In genomic region chrX:13857804-13858203, GRCh38 we compare ENCODE assay signal across 18 cellular contexts. TPM values are rescaled to one million over a fixed set of nuclear protein-coding genes. Genes with fewer than 3 reads are reported as not detected.
DNase-seq lines count a peak whose midpoint lies in the region; ATAC-seq, FAIRE-seq and TF ChIP-seq lines count a peak whose summit lies in the region.
"Had no signal": no experiment of that assay in that cellular context is flagged by ENCODE, and none has a peak within 500 bp of the region (broad histone marks: within the 10 kb centered on the region; RNA-seq: fewer than 3 reads in every experiment).

No MANE protein-coding gene starts in this region.

- H3K14ac ChIP-seq in H1 (ENCODE audit: insufficient read length), result no peak overlapping the region

- no peak overlapping the region for H3K18ac ChIP-seq in H1 (ENCODE audit: extremely low read depth, low read length)

- no peaks in the 10 kb centered on the region for H3K9me3 ChIP-seq in astrocyte (ENCODE audit: insufficient read depth, low read depth, low read length)
- no peaks in the 10 kb centered on the region for H3K9me3 ChIP-seq in H1 (ENCODE audit: insufficient read depth in 2 of 2, low read depth in 1 of 2, low read length in 1 of 2)
- H3K9me3 ChIP-seq in naive thymus-derived CD4-positive, alpha-beta T cell (ENCODE audit: control insufficient read depth in 2 of 3, low read length in 3 of 3), result no peaks in the 10 kb centered on the region
- H3K9me3 ChIP-seq: BE2C had no signal

- no peak overlapping the region for H4K8ac ChIP-seq in H1 (ENCODE audit: extremely low read depth, insufficient read depth, low read length)

- DNase-seq in GM18507 (ENCODE audit: extremely low spot score, insufficient read length, low read depth), result no peak
- no peak for DNase-seq in astrocyte (ENCODE audit: low read depth)
- DNase-seq in H1 (ENCODE audit: low read depth in 1 of 2, low spot score in 2 of 2), result no peak
- no peak for DNase-seq in NCI-H187 (lab: John Stamatoyannopoulos, UW)
- DNase-seq in naive thymus-derived CD4-positive, alpha-beta T cell, result no peak
- DNase-seq: BE2C; C1 segment of cervical spinal cord; CD4-positive, CD25-positive, alpha-beta regulatory T cell; CD8-positive, alpha-beta memory T cell; COR-L47; HCEC 1CT had no signal

- H3K4me2 ChIP-seq in astrocyte (ENCODE audit: low read length), result no peak overlapping the region
- no peak overlapping the region for H3K4me2 ChIP-seq in H1 (ENCODE audit: insufficient read depth in 1 of 2, low read depth in 2 of 2, low read length in 2 of 2)

- H3K4me1 ChIP-seq in astrocyte (ENCODE audit: insufficient read depth, low read length) (no peaks in the 10 kb centered on the region), H1 (replicated peaks in 1 of 4; ENCODE audit: control insufficient read depth in 3 of 4, insufficient read depth in 4 of 4, low read length in 3 of 4) (peaks cover 0 to 6% (median 0%) of the 10 kb centered on the region in 4 experiments; a peak in 2 of 7 replicates)
- no peaks in the 10 kb centered on the region for H3K4me1 ChIP-seq in naive thymus-derived CD4-positive, alpha-beta T cell (ENCODE audit: control insufficient read depth in 2 of 2, insufficient read depth in 2 of 2, low read length in 2 of 2)
- H3K4me1 ChIP-seq: BE2C had no signal

- H3K27ac ChIP-seq in astrocyte (ENCODE audit: low read depth, low read length) (no peak overlapping the region), H1 (ENCODE audit: low read depth, low read length) (no peak overlapping the region), temporal lobe (ENCODE audit: low read depth, low read length) (peak overlapping the region; percentile 13)
- H3K27ac ChIP-seq in naive thymus-derived CD4-positive, alpha-beta T cell (ENCODE audit: low read depth, low read length), result no peak overlapping the region

- no peak overlapping the region for H3K4me3 Mint-ChIP-seq in astrocyte (ENCODE audit: unreplicated experiment)
- H3K4me3 Mint-ChIP-seq in naive thymus-derived CD4-positive, alpha-beta T cell, result no peak overlapping the region
- H3K4me3 Mint-ChIP-seq: CD4-positive, CD25-positive, alpha-beta regulatory T cell; CD8-positive, alpha-beta memory T cell had no signal

- no peak for TF ChIP-seq EP300 in H1 (IDR thresholded peaks at IDR 0.05; ENCODE audit: borderline replicate concordance in 1 of 2, low read depth in 2 of 2, low read length in 2 of 2)

- no peaks in the 10 kb centered on the region for H4K20me1 ChIP-seq in astrocyte (ENCODE audit: insufficient read depth, low read length)
- H4K20me1 ChIP-seq in H1 (replicated peaks in 1 of 2; ENCODE audit: control insufficient read depth in 1 of 2, insufficient read depth in 2 of 2, low read length in 2 of 2), result no peaks in the 10 kb centered on the region

- H3K36me3 ChIP-seq in astrocyte (ENCODE audit: insufficient read depth, low read length), result no peaks in the 10 kb centered on the region
- H3K36me3 ChIP-seq in H1 (ENCODE audit: control insufficient read depth in 2 of 4, insufficient read depth in 4 of 4, low read length in 3 of 4), result no peaks in the 10 kb centered on the region
- no peaks in the 10 kb centered on the region for H3K36me3 ChIP-seq in naive thymus-derived CD4-positive, alpha-beta T cell (ENCODE audit: control insufficient read depth in 2 of 3, insufficient read depth in 3 of 3, low read length in 3 of 3)
- H3K36me3 ChIP-seq: BE2C had no signal

- TF ChIP-seq POLR2A in H1 (IDR thresholded peaks at IDR 0.05; ENCODE audit: control extremely low read depth in 1 of 2, low read depth in 2 of 2, low read length in 2 of 2), result no peak

- peak; percentile 9 for FAIRE-seq in GM18507 (lab: Jason Lieb, UNC)
- FAIRE-seq in astrocyte (lab: Jason Lieb, UNC), result peak; percentile 97
- peak; percentile 66 for FAIRE-seq in H1 (lab: Jason Lieb, UNC)
- FAIRE-seq: G401.6, GM12891, H54 had no signal

- no peak overlapping the region for H3K27ac Mint-ChIP-seq in astrocyte (ENCODE audit: unreplicated experiment)
- no peak overlapping the region for H3K27ac Mint-ChIP-seq in naive thymus-derived CD4-positive, alpha-beta T cell
- H3K27ac Mint-ChIP-seq: CD4-positive, CD25-positive, alpha-beta regulatory T cell had no signal

- no peaks in the 10 kb centered on the region for H3K27me3 ChIP-seq in astrocyte (ENCODE audit: insufficient read depth, low read length)
- H3K27me3 ChIP-seq in H1 (replicated peaks in 1 of 4; ENCODE audit: control insufficient read depth in 3 of 4, extremely low read depth in 1 of 4, insufficient read depth in 3 of 4, low read length in 3 of 4), result no peaks in the 10 kb centered on the region
- H3K27me3 ChIP-seq in naive thymus-derived CD4-positive, alpha-beta T cell (ENCODE audit: control insufficient read depth in 2 of 2, insufficient read depth in 2 of 2, low read length in 2 of 2), result no peaks in the 10 kb centered on the region
- H3K27me3 ChIP-seq: BE2C had no signal

- no peak for ATAC-seq in GM21367 (IDR thresholded peaks at IDR 0.05; ENCODE audit: unreplicated experiment)
- no peak for ATAC-seq in naive thymus-derived CD4-positive, alpha-beta T cell

- no peak overlapping the region for H2BK120ac ChIP-seq in H1 (replicated peaks; ENCODE audit: low read depth, low read length)

- H3K9ac ChIP-seq in astrocyte (ENCODE audit: low read length) (no peak overlapping the region), H1 (replicated peaks in 1 of 4; ENCODE audit: extremely low read depth in 1 of 4, low read depth in 3 of 4, low read length in 3 of 4) (no peak overlapping the region)

- TF ChIP-seq CTCF in astrocyte (IDR thresholded peaks at IDR 0.05; ENCODE audit: insufficient read depth, low read depth, low read length) (no peak), H1 (IDR thresholded peaks at IDR 0.05; ENCODE audit: control extremely low read depth in 1 of 3, insufficient read depth in 1 of 3, low read depth in 1 of 3, low read length in 3 of 3) (no peak)

- no peak overlapping the region for H4K5ac ChIP-seq in H1 (ENCODE audit: insufficient read length, low read depth, low read length)

- H3K79me2 ChIP-seq in astrocyte (ENCODE audit: insufficient read depth, low read length) (no peaks in the 10 kb centered on the region), H1 (ENCODE audit: control insufficient read depth in 1 of 2, insufficient read depth in 2 of 2, low read length in 2 of 2) (peaks cover 0 to 28% of the 10 kb centered on the region in 2 experiments; a peak in 2 of 4 replicates)

- WGBS in H1 (ENCODE audit: extremely low coverage in 1 of 2, insufficient coverage in 1 of 2, insufficient read length in 1 of 2, insufficient replicate concordance in 2 of 2, low coverage in 1 of 2, low lambda C conversion rate in 2 of 2, missing lambda C conversion rate in 1 of 2), 2 experiments, result 77% methylated on average over 2 of the region's 2 CpGs; no CpG with 5 or more reads in 1 of the 2 experiments

- POLR2A ChIA-PET in H1 (lab: Charles Lee; ENCODE audit: partially characterized antibody), result no interaction called here
- POLR2A ChIA-PET in naive thymus-derived CD4-positive, alpha-beta T cell (lab: Charles Lee), result no interaction called here

- H2BK12ac ChIP-seq in H1 (ENCODE audit: low read depth, low read length), result no peak overlapping the region

- no peak overlapping the region for H4K91ac ChIP-seq in H1 (replicated peaks; ENCODE audit: insufficient read length, low read length)

- H3K4me3 ChIP-seq in astrocyte (ENCODE audit: insufficient read depth, low read depth, low read length) (no peak overlapping the region), H1 (ENCODE audit: extremely low read depth in 1 of 4, insufficient read depth in 2 of 4, low read depth in 3 of 4, low read length in 4 of 4) (no peak overlapping the region)
- no peak overlapping the region for H3K4me3 ChIP-seq in naive thymus-derived CD4-positive, alpha-beta T cell (ENCODE audit: low read length)

- H2BK20ac ChIP-seq in H1 (ENCODE audit: low read length), result no peak overlapping the region

- no peak overlapping the region for H3K23ac ChIP-seq in H1 (ENCODE audit: insufficient read length)

- no peaks in the 10 kb centered on the region for H3K9me3 Mint-ChIP-seq in astrocyte (ENCODE audit: unreplicated experiment)
- H3K9me3 Mint-ChIP-seq in naive thymus-derived CD4-positive, alpha-beta T cell, result peaks cover 0 to 2% (median 0%) of the 10 kb centered on the region in 11 donors

- no peaks in the 10 kb centered on the region for H3K36me3 Mint-ChIP-seq in astrocyte (ENCODE audit: low read depth, unreplicated experiment)
- H3K36me3 Mint-ChIP-seq in naive thymus-derived CD4-positive, alpha-beta T cell, result no peaks in the 10 kb centered on the region
- H3K36me3 Mint-ChIP-seq: CD4-positive, CD25-positive, alpha-beta regulatory T cell; CD8-positive, alpha-beta memory T cell had no signal

- H2AFZ ChIP-seq in astrocyte (ENCODE audit: low read depth, low read length) (no peak overlapping the region), H1 (ENCODE audit: low read length) (no peak overlapping the region)

- no peak overlapping the region for H3K4ac ChIP-seq in H1 (replicated peaks; ENCODE audit: insufficient read length, low read depth, low read length)

- intact Hi-C loops in naive thymus-derived CD4-positive, alpha-beta T cell (cut with micrococcal nuclease), result no loop called here

- no peak for TF ChIP-seq RAD21 in H1 (IDR thresholded peaks at IDR 0.05 in 1 of 2, conservative IDR thresholded peaks at IDR 0.05 in 1 of 2; ENCODE audit: low read depth in 2 of 2, low read length in 2 of 2)

- no peaks in the 10 kb centered on the region for H3K23me2 ChIP-seq in H1 (ENCODE audit: low read depth, low read length)

- H3K4me1 Mint-ChIP-seq in astrocyte (ENCODE audit: low read depth, unreplicated experiment), result peaks cover 5% of the 10 kb centered on the region
- peaks cover 0 to 3% (median 0%) of the 10 kb centered on the region in 7 donors for H3K4me1 Mint-ChIP-seq in naive thymus-derived CD4-positive, alpha-beta T cell
- H3K4me1 Mint-ChIP-seq: CD4-positive, CD25-positive, alpha-beta regulatory T cell; CD8-positive, alpha-beta memory T cell had no signal

- no peaks in the 10 kb centered on the region for H3K27me3 Mint-ChIP-seq in astrocyte (ENCODE audit: low read depth, unreplicated experiment)
- peaks cover 7 to 15% (median 11%) of the 10 kb centered on the region in 5 donors for H3K27me3 Mint-ChIP-seq in naive thymus-derived CD4-positive, alpha-beta T cell

- no peak overlapping the region for H2BK15ac ChIP-seq in H1 (ENCODE audit: low read length)

- no peak overlapping the region for H2BK5ac ChIP-seq in H1 (ENCODE audit: low read depth, low read length)

- H3K56ac ChIP-seq in H1 (replicated peaks; ENCODE audit: insufficient read length, low read depth, low read length), result no peak overlapping the region

- CTCF ChIA-PET in H1 (lab: Charles Lee; ENCODE audit: partially characterized antibody), result no interaction called here
- CTCF ChIA-PET in naive thymus-derived CD4-positive, alpha-beta T cell (lab: Charles Lee), result no interaction called here

- no peak overlapping the region for H2AK5ac ChIP-seq in H1 (ENCODE audit: low read depth, low read length)

- H3K79me1 ChIP-seq in H1 (ENCODE audit: low read depth, low read length), result no peaks in the 10 kb centered on the region; the same call in none of the 2 replicates

RNA-seq across cellular contexts. Expression of gene GPM6B, which starts 40.9 kb away (rescaled TPM):
- total RNA-seq in astrocyte (21.5 and 22.4 TPM in 2 replicates), temporal lobe (323 TPM)
- 123 and 132 TPM in 2 replicates for total RNA-seq in H1 (2021; fragmentation: NEBNext Ultra II Directional; extraction: Animal tissue kit (Norgen Biotek cat#: 25700))
- polyA plus RNA-seq in H1 (2011; rRNA removed), result 175 and 179 TPM in 2 replicates
- 122 TPM for polyA plus RNA-seq in H1 (2011; cell fraction: cytosol; rRNA removed)
- polyA plus RNA-seq in H1 (2011; cell fraction: nucleus; rRNA removed), result 131 TPM
- polyA plus RNA-seq in H1 (2012, experiment 1 of 2), result 107 to 130 TPM (median 120 TPM) in 4 replicates
- 18.6 TPM for polyA plus RNA-seq in H1 (2012, experiment 2 of 2)
- polyA plus RNA-seq in H1 (2013, experiment 1 of 2), result 113 TPM
- 130 TPM for polyA plus RNA-seq in H1 (2013, experiment 2 of 2)
- 374 and 427 TPM in 2 replicates for polyA minus RNA-seq in H1 (2011; rRNA and poly(A)+ RNA removed)
- 132 TPM for polyA minus RNA-seq in H1 (2011; cell fraction: cytosol; rRNA and poly(A)+ RNA removed)
- 89.2 TPM for polyA minus RNA-seq in H1 (2011; cell fraction: nucleus; rRNA and poly(A)+ RNA removed)
- total RNA-seq in naive thymus-derived CD4-positive, alpha-beta T cell, result not detected
- polyA plus RNA-seq in naive thymus-derived CD4-positive, alpha-beta T cell, result under 1 TPM; 0.18 to 0.27 TPM
- total RNA-seq: A172; CD4-positive, CD25-positive, alpha-beta regulatory T cell; CD8-positive, alpha-beta memory T cell; HT-29 had no signal

Comparison
In these comparisons a context has a peak if more than half of its experiments do, and no peak if none do; other contexts are left out.
1. RNA of gene GPM6B, which starts 40.9 kb away (total RNA-seq): 323 TPM in temporal lobe (single experiment), 123 to 132 TPM in H1 and 21.5 to 22.4 TPM in astrocyte; not detected in naive thymus-derived CD4-positive, alpha-beta T cell; every median in the first group is over 10 times any median in the second.